Comparison of ENCODE assay signal across 1 cellular context in genomic region chr19:3641515-3642269, GRCh38.
TF ChIP-seq lines count a peak whose summit lies in the region.

No MANE protein-coding gene starts in this region.

TF ChIP-seq in H1, 55 proteins besides CTCF, POLR2A, EP300 and RAD21:
- TF ChIP-seq CHD1 (IDR thresholded peaks at IDR 0.05; ENCODE audit: low read depth, low read length), result no peak
